ENCODE assay signal across 26 cellular contexts in the genomic region with DNA sequence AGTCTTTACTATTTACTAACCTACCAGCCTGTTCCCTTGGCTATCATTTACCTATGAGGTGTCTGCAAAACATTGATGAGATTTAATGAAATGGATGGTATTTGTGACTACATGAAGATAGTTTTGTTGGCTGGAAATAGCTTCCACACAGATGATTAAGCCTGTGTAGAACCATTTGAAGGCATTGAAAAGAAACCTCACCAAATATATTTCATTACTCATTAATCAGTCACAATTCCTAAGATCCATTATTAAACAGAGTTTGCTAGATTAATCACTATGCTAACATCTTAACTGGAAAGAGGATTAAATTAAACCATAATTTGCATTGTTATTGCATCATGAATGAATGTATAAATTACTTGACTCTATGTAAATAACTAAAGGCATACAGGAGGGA.
"Had no signal": no experiment of that assay in that cellular context is flagged by ENCODE, and none has a peak within 500 bp of the region (broad histone marks: within the 10 kb centered on the region; RNA-seq: fewer than 3 reads in every experiment).

No MANE protein-coding gene starts in this region.

- H3K4me3 ChIP-seq: heart right ventricle, hepatocyte, left lung, lung, ovary, sigmoid colon, spleen, suprapubic skin, thoracic aorta, tibial nerve, uterus had no signal

- H3K36me3 ChIP-seq: heart right ventricle, left lung, ovary, sigmoid colon, spleen, suprapubic skin, thoracic aorta, tibial nerve, uterus had no signal

- H3K4me2 ChIP-seq: hepatocyte had no signal

- H3K4me1 ChIP-seq: heart right ventricle, left lung, sigmoid colon, spleen, suprapubic skin, tibial nerve, uterus had no signal

- FAIRE-seq: small intestine had no signal

- H3K36me3 Mint-ChIP-seq: mesothelial cell of epicardium; naive B cell; natural killer cell; stimulated activated effector memory CD8-positive, alpha-beta T cell treated with anti-CD3 and anti-CD28 coated beads, Interleukin-12 subunit alpha, Interleukin-12 subunit beta, amount 100 ng/mL, for 72 hours; type B pancreatic cell had no signal

- H3K27ac ChIP-seq: heart right ventricle, hepatocyte, left lung, ovary, sigmoid colon, spleen, suprapubic skin, thoracic aorta, tibial nerve, uterus had no signal

- H3K4me1 Mint-ChIP-seq: mesothelial cell of epicardium; naive B cell; natural killer cell; stimulated activated effector memory CD8-positive, alpha-beta T cell treated with anti-CD3 and anti-CD28 coated beads, Interleukin-12 subunit alpha, Interleukin-12 subunit beta, amount 100 ng/mL, for 72 hours had no signal

- H3K4me3 Mint-ChIP-seq: mesothelial cell of epicardium; naive B cell; natural killer cell; stimulated activated effector memory CD8-positive, alpha-beta T cell treated with anti-CD3 and anti-CD28 coated beads, Interleukin-12 subunit alpha, Interleukin-12 subunit beta, amount 100 ng/mL, for 72 hours; stimulated activated naive CD8-positive, alpha-beta T cell treated with anti-CD3 and anti-CD28 coated beads, Interleukin-15, Interleukin-2, amounts not matched to agents 100 ng/mL and 50 ng/mL, for 24 hours; type B pancreatic cell had no signal

- ATAC-seq: heart right ventricle; left colon; left lung; natural killer cell; right cardiac atrium; stimulated activated effector memory CD8-positive, alpha-beta T cell treated with anti-CD3 and anti-CD28 coated beads, Interleukin-12 subunit alpha, Interleukin-12 subunit beta, amount 100 ng/mL, for 72 hours had no signal

- H3K9me3 Mint-ChIP-seq: type B pancreatic cell had no signal

- H3K27ac Mint-ChIP-seq: mesothelial cell of epicardium; naive B cell; natural killer cell; progenitor cell of endocrine pancreas; stimulated activated effector memory CD8-positive, alpha-beta T cell treated with anti-CD3 and anti-CD28 coated beads, Interleukin-12 subunit alpha, Interleukin-12 subunit beta, amount 100 ng/mL, for 72 hours; stimulated activated naive CD8-positive, alpha-beta T cell treated with anti-CD3 and anti-CD28 coated beads, Interleukin-15, Interleukin-2, amounts not matched to agents 100 ng/mL and 50 ng/mL, for 24 hours; type B pancreatic cell had no signal

- DNase-seq: heart right ventricle; islet precursor cell; left colon; left lung; mesendoderm; naive B cell; natural killer cell; ovary; retina; right cardiac atrium; sigmoid colon; small intestine; spleen; stimulated activated CD4-positive, alpha-beta T cell treated with anti-CD3 and anti-CD28 coated beads, Interleukin-4, amount 100 ng/mL, for 24 hours; stimulated activated naive CD4-positive, alpha-beta T cell; uterus had no signal

- H3K27me3 Mint-ChIP-seq: naive B cell; progenitor cell of endocrine pancreas; stimulated activated naive CD8-positive, alpha-beta T cell treated with anti-CD3 and anti-CD28 coated beads, Interleukin-15, Interleukin-2, amounts not matched to agents 100 ng/mL and 50 ng/mL, for 24 hours; type B pancreatic cell had no signal

- H3K9me3 ChIP-seq: heart right ventricle, left lung, ovary, sigmoid colon, spleen, suprapubic skin, thoracic aorta, tibial nerve, uterus had no signal

- H3K27me3 ChIP-seq: heart right ventricle, hepatocyte, left lung, ovary, sigmoid colon, spleen, suprapubic skin, tibial nerve, uterus had no signal
